Comparison of ENCODE assay signal across 1 cellular context in the genomic region with DNA sequence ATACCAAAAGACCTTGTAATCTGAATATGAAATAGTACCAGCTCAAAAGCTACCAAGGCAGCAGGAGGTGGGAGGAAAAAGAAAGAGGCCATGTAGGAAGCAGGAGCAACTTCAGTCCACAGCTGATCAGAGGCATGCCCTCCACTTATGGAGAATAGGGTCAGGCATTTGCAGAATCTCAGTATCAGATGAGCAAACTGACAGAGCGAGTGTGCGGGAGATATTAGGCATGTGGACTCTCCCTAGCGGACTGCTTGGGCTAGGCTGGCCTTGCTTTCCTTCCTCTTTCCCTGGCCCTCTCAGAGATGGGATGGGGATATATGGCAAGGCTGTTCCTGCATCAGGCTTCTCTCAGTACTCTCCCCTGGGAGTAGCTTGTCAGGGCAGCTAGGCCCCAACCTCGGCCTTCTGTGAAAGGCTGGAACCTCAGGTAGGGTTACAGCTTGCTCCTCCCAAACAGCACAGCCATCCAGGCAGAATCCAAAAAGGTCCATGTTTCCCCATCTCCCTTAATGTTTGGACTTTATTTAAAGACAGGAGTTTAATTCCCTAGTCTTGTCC.
TF ChIP-seq lines count a peak whose summit lies in the region.

No MANE protein-coding gene starts in this region.

TF ChIP-seq in GM12878, 131 proteins besides CTCF, POLR2A, EP300 and RAD21:
- TF ChIP-seq CHD2 (IDR thresholded peaks at IDR 0.05; ENCODE audit: borderline replicate concordance, low read depth, low read length) = 0 out of 2 replicates have a peak, but pooled peaks have one; percentile 15
- TF ChIP-seq, protein P1, sequence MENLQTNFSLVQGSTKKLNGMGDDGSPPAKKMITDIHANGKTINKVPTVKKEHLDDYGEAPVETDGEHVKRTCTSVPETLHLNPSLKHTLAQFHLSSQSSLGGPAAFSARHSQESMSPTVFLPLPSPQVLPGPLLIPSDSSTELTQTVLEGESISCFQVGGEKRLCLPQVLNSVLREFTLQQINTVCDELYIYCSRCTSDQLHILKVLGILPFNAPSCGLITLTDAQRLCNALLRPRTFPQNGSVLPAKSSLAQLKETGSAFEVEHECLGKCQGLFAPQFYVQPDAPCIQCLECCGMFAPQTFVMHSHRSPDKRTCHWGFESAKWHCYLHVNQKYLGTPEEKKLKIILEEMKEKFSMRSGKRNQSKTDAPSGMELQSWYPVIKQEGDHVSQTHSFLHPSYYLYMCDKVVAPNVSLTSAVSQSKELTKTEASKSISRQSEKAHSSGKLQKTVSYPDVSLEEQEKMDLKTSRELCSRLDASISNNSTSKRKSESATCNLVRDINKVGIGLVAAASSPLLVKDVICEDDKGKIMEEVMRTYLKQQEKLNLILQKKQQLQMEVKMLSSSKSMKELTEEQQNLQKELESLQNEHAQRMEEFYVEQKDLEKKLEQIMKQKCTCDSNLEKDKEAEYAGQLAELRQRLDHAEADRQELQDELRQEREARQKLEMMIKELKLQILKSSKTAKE (IDR thresholded peaks at IDR 0.05; ENCODE audit: low read depth, poor library complexity, severe bottlenecking) = no peak
TF ChIP-seq in GM12878: peak in this region for 1.
